ENCODE assay signal across 22 cellular contexts in the genomic region with DNA sequence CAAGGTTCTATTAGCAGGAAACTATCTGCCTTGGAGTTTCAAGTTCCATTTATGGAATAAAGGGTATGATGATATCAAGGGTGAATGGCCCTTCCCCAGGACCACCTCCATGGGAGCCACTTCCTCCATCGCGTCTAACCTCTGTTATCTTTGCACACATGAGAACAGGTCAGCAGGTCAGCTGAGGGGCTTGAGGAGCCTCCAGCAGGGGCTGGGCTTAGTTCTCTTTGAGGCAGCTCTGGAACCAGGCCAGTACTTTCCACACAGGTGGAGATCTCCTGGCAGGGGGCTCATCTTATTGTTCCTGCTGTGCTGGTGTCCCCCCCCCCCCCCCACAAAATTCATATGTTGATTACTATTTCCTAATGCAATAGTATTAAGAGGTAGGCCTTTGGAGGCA.
"Had no signal": no experiment of that assay in that cellular context is flagged by ENCODE, and none has a peak within 500 bp of the region (broad histone marks: within the 10 kb centered on the region; RNA-seq: fewer than 3 reads in every experiment).

No MANE protein-coding gene starts in this region.

- H3K4me1 ChIP-seq: parathyroid adenoma, right lobe of liver, upper lobe of left lung had no signal

- H3K9ac ChIP-seq: parathyroid adenoma had no signal

- ATAC-seq: effector memory CD8-positive, alpha-beta T cell; mucosa of descending colon; natural killer cell treated with Interleukin-12 subunit alpha and Interleukin-12 subunit beta and Interleukin-15 and Interleukin-18, amount 100 ng/mL, for 72 hours; right lobe of liver; stimulated activated naive B cell treated with anti-CD40 and anti-IgM and Interleukin-4, amounts not matched to agents 10 μg/mL and 1 μg/mL and 100 μg/mL, for 72 hours had no signal

- H3K4me3 Mint-ChIP-seq: effector memory CD8-positive, alpha-beta T cell; mesothelial cell of epicardium; naive B cell; natural killer cell treated with Interleukin-12 subunit alpha and Interleukin-12 subunit beta and Interleukin-15 and Interleukin-18, amount 100 ng/mL, for 72 hours; neural crest cell; stimulated activated naive B cell treated with anti-CD40 and anti-IgM and Interleukin-4, amounts not matched to agents 10 μg/mL and 1 μg/mL and 100 μg/mL, for 72 hours; stimulated activated naive CD8-positive, alpha-beta T cell treated with anti-CD3 and anti-CD28 coated beads, Interleukin-15, Interleukin-2, amounts not matched to agents 100 ng/mL and 50 ng/mL, for 24 hours had no signal

- H3K27ac ChIP-seq: neutrophil, parathyroid adenoma, right lobe of liver, thoracic aorta, tibial nerve, upper lobe of left lung had no signal

- H3K36me3 Mint-ChIP-seq: mesothelial cell of epicardium; naive B cell; natural killer cell treated with Interleukin-12 subunit alpha and Interleukin-12 subunit beta and Interleukin-15 and Interleukin-18, amount 100 ng/mL, for 72 hours; stimulated activated naive B cell treated with anti-CD40 and anti-IgM and Interleukin-4, amounts not matched to agents 10 μg/mL and 1 μg/mL and 100 μg/mL, for 72 hours had no signal

- H3K4me1 Mint-ChIP-seq: naive B cell; neural crest cell; stimulated activated naive B cell treated with anti-CD40 and anti-IgM and Interleukin-4, amounts not matched to agents 10 μg/mL and 1 μg/mL and 100 μg/mL, for 72 hours had no signal

- H3K27ac Mint-ChIP-seq: effector memory CD8-positive, alpha-beta T cell; mesothelial cell of epicardium; naive B cell; natural killer cell treated with Interleukin-12 subunit alpha and Interleukin-12 subunit beta and Interleukin-15 and Interleukin-18, amount 100 ng/mL, for 72 hours; stimulated activated naive B cell treated with anti-CD40 and anti-IgM and Interleukin-4, amounts not matched to agents 10 μg/mL and 1 μg/mL and 100 μg/mL, for 72 hours; stimulated activated naive CD8-positive, alpha-beta T cell treated with anti-CD3 and anti-CD28 coated beads, Interleukin-15, Interleukin-2, amounts not matched to agents 100 ng/mL and 50 ng/mL, for 24 hours had no signal

- H3K9me3 ChIP-seq: mucosa of descending colon, neutrophil, right lobe of liver, thoracic aorta, tibial nerve, upper lobe of left lung had no signal

- H3K4me3 ChIP-seq: mucosa of descending colon, right lobe of liver, thoracic aorta, tibial nerve, upper lobe of left lung had no signal

- H3K36me3 ChIP-seq: neutrophil, right lobe of liver, thoracic aorta, tibial nerve, upper lobe of left lung had no signal

- DNase-seq: cortex of kidney; effector memory CD8-positive, alpha-beta T cell; head of caudate nucleus; mesenchymal stem cell; mucosa of descending colon; naive B cell; right lobe of liver; small intestine; stimulated activated CD4-positive, alpha-beta T cell treated with anti-CD3 and anti-CD28 coated beads, Interleukin-15, amount 100 ng/mL, for 24 hours; stimulated activated CD4-positive, alpha-beta T cell treated with anti-CD3 and anti-CD28 coated beads, Interleukin-2, amount 100 ng/mL, for 48 hours; stimulated activated naive B cell treated with anti-CD40 and anti-IgM and Interleukin-4, amounts not matched to agents 10 μg/mL and 1 μg/mL and 100 μg/mL, for 72 hours; upper lobe of left lung had no signal

- H3K27me3 ChIP-seq: neutrophil, right lobe of liver, tibial nerve, upper lobe of left lung had no signal

- FAIRE-seq: frontal cortex, keratinocyte, small intestine had no signal

- H3K9me3 Mint-ChIP-seq: effector memory CD8-positive, alpha-beta T cell; mesothelial cell of epicardium; naive B cell; natural killer cell treated with Interleukin-12 subunit alpha and Interleukin-12 subunit beta and Interleukin-15 and Interleukin-18, amount 100 ng/mL, for 72 hours; neural crest cell; stimulated activated naive B cell treated with anti-CD40 and anti-IgM and Interleukin-4, amounts not matched to agents 10 μg/mL and 1 μg/mL and 100 μg/mL, for 72 hours; stimulated activated naive CD8-positive, alpha-beta T cell treated with anti-CD3 and anti-CD28 coated beads, Interleukin-15, Interleukin-2, amounts not matched to agents 100 ng/mL and 50 ng/mL, for 24 hours had no signal
